Comparison of ENCODE assay signal across 8 cellular contexts in the genomic region with DNA sequence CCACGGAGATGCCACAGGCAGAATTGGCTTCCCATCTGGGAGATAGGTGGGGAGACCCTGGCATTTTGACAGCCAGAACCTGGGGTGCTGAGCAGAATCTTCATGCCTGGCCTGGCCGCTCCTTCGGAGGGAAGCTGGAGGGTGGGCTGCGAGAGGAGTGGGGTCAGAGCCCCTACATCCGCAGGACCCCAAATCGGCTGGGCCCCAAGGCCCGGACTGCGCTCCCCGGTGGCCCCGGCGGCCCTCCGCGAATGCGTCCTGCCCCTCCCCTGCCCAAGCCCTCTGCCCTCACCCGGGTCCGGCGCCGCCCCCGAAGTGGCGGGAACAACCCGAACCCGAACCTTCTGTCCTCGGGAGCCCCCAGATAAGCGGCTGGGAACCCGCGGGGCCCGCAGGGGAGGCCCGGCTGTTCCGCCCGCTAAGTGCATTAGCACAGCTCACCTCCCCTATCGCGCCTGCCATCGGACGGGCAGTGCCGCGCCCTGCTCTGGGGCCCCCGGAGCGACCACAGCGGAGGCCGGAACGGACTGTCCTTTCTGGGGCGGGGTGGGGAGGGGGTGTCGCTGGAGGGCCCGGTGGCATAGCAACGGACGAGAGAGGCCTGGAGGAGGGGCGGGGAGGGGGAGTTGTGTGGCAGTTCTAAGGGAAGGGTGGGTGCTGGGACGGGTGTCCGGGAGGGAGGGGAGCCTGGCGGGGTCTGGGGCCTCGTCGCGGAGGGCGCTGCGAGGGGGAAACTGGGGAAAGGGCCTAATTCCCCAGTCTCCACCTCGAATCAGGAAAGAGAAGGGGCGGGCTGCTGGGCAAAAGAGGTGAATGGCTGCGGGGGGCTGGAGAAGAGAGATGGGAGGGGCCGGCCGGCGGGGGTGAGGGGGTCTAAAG. TPM values are rescaled to one million over a fixed set of nuclear protein-coding genes. Genes with fewer than 3 reads are reported as not detected.
A peak's percentile ranks its signal among the peaks of the same experiment; 100 is the strongest.
DNase-seq lines count a peak whose midpoint lies in the region; ATAC-seq and TF ChIP-seq lines count a peak whose summit lies in the region.

No MANE protein-coding gene starts in this region.

- H3K27me3 Mint-ChIP-seq in activated naive CD4-positive, alpha-beta T cell treated with anti-CD3 and anti-CD28 coated beads, Interleukin-2, amount 50 U/mL, for 24 hours: peaks cover 8% of the 10 kb centered on the region

- no peaks in the 10 kb centered on the region for H3K36me3 Mint-ChIP-seq in activated naive CD4-positive, alpha-beta T cell treated with anti-CD3 and anti-CD28 coated beads, Interleukin-2, amount 50 U/mL, for 24 hours

- intact Hi-C loops in lower lobe of right lung (cut with DNase I): no loop called here

- no peak for DNase-seq in activated naive CD4-positive, alpha-beta T cell treated with anti-CD3 and anti-CD28 coated beads, Interleukin-2, amount 50 U/mL, for 16 hours
- DNase-seq in brain microvascular endothelial cell (no peak), lower lobe of right lung (no peak), ureter (ENCODE audit: low spot score) (peak; percentile 55), SHP77 (lab: John Stamatoyannopoulos, UW) (no peak)

- H3K27me3 ChIP-seq in brain microvascular endothelial cell (replicated peaks) (peaks cover 16% of the 10 kb centered on the region), lower lobe of right lung (ENCODE audit: low read depth) (peaks cover 45% of the 10 kb centered on the region)

- H3K9me3 Mint-ChIP-seq in activated naive CD4-positive, alpha-beta T cell treated with anti-CD3 and anti-CD28 coated beads, Interleukin-2, amount 50 U/mL, for 24 hours: no peaks in the 10 kb centered on the region

- peak; percentile 43 to 58 for ATAC-seq in lower lobe of right lung
- no peak for ATAC-seq in GM21526 (IDR thresholded peaks at IDR 0.05; ENCODE audit: low FRiP score, unreplicated experiment)
- ATAC-seq in GM21390 (IDR thresholded peaks at IDR 0.05; ENCODE audit: unreplicated experiment): no peak

- TF ChIP-seq CTCF in brain microvascular endothelial cell (IDR thresholded peaks at IDR 0.05; ENCODE audit: low read depth, low read length, missing control alignments): no peak
- TF ChIP-seq CTCF in lower lobe of right lung (IDR thresholded peaks at IDR 0.05): no peak

- H3K4me1 Mint-ChIP-seq in activated naive CD4-positive, alpha-beta T cell treated with anti-CD3 and anti-CD28 coated beads, Interleukin-2, amount 50 U/mL, for 24 hours: peaks cover 14% of the 10 kb centered on the region

- peaks cover 59% of the 10 kb centered on the region for H3K4me1 ChIP-seq in lower lobe of right lung

- no peaks in the 10 kb centered on the region for H3K9me3 ChIP-seq in lower lobe of right lung

- in situ Hi-C loops in brain microvascular endothelial cell (cut with HindIII; ENCODE audit: low pct_ligation_motif_present, low sequenced_read_pairs): no loop called here

- H3K27ac ChIP-seq in brain microvascular endothelial cell (no peak overlapping the region), lower lobe of right lung (peak overlapping the region; percentile 56)

- H3K4me3 ChIP-seq in brain microvascular endothelial cell (ENCODE audit: low read depth, low read length) (peak overlapping the region; percentile 12), lower lobe of right lung (peak overlapping the region; percentile 54)

- peak overlapping the region; percentile 58 for H3K4me3 Mint-ChIP-seq in activated naive CD4-positive, alpha-beta T cell treated with anti-CD3 and anti-CD28 coated beads, Interleukin-2, amount 50 U/mL, for 24 hours

- H3K36me3 ChIP-seq in brain microvascular endothelial cell (replicated peaks) (peaks cover 6% of the 10 kb centered on the region), lower lobe of right lung (peaks cover 6% of the 10 kb centered on the region)

- no peak overlapping the region for H3K27ac Mint-ChIP-seq in activated naive CD4-positive, alpha-beta T cell treated with anti-CD3 and anti-CD28 coated beads, Interleukin-2, amount 50 U/mL, for 24 hours

RNA-seq across cellular contexts. Expression of a gene that starts 0.8 kb away (rescaled TPM):
- total RNA-seq in lower lobe of right lung (3.9 TPM), ureter (7.1 TPM)

RNA-seq across cellular contexts. Expression of a gene that starts 2.4 kb away (rescaled TPM):
- total RNA-seq in lower lobe of right lung (3.7 TPM), ureter (0.81 TPM)

RNA-seq across cellular contexts. Expression of a gene that starts 20.4 kb away (rescaled TPM):
- total RNA-seq in lower lobe of right lung: 20.7 TPM
- 56.9 TPM for total RNA-seq in ureter

RNA-seq across cellular contexts. Expression of a gene that starts 30.6 kb away (rescaled TPM):
- total RNA-seq in lower lobe of right lung: 76.6 TPM
- total RNA-seq in ureter: 64.4 TPM

RNA-seq across cellular contexts. Expression of a gene that starts 32.4 kb away (rescaled TPM):
- 96.1 TPM for total RNA-seq in lower lobe of right lung
- 278 TPM for total RNA-seq in ureter

Comparison
In these comparisons a context has a peak if more than half of its experiments do, and no peak if none do; other contexts are left out.
1. ATAC-seq: peak in lower lobe of right lung (2 of 2); none in GM21526 (single experiment) and GM21390 (single experiment).